Comparison of ENCODE assay signal across 2 cellular contexts in the genomic region with DNA sequence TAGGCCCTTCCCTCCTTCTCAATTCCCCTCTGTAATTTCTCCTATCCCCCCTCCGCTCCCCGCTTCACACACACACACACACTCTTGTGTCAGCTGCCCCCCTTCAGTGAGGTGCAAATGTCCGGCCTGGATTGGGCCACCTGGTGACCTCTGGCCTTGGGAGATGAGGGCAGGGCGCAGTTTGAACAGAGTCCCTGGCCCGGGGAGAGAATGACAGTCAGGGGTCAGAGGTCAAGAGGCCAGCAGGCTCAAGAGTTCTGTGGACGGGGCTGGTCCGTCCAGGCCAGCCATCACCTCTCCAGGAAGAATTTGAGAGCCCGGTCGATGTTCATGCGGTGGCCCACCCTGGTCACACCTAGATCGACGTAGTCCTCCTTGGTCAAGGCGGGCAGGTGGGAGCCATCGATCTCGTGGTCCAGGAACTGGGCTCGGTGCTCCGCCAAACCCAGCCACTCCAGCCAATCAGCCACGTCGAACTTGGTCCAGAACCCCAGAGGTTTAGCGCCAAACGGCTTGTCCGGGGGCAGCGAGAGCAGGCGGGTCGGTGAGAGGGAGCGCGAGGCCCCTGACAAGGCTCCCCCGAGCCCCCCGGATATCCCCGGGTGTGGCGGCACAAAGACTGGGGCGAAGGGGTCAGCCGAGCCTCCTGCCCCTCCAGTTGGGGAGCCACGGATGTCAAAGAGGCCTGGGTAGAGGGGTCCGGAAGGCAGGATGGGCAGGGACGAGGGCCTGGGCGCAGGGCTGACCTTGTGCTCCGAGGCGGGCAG.
TF ChIP-seq lines count a peak whose summit lies in the region.

No MANE protein-coding gene starts in this region.

TF ChIP-seq in WTC11, 78 proteins besides CTCF, POLR2A, EP300 and RAD21:
- TF ChIP-seq, protein P1, sequence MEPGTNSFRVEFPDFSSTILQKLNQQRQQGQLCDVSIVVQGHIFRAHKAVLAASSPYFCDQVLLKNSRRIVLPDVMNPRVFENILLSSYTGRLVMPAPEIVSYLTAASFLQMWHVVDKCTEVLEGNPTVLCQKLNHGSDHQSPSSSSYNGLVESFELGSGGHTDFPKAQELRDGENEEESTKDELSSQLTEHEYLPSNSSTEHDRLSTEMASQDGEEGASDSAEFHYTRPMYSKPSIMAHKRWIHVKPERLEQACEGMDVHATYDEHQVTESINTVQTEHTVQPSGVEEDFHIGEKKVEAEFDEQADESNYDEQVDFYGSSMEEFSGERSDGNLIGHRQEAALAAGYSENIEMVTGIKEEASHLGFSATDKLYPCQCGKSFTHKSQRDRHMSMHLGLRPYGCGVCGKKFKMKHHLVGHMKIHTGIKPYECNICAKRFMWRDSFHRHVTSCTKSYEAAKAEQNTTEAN (CRISPR knock-in tag; IDR thresholded peaks at IDR 0.05) = 0 out of 2 replicates have a peak, but pooled peaks have one; percentile 18
- TF ChIP-seq FOXP1 (CRISPR knock-in tag; IDR thresholded peaks at IDR 0.05; ENCODE audit: borderline replicate concordance) (no peak), PRRX2 (CRISPR knock-in tag; IDR thresholded peaks at IDR 0.05) (no peak)
- TF ChIP-seq, protein P2, sequence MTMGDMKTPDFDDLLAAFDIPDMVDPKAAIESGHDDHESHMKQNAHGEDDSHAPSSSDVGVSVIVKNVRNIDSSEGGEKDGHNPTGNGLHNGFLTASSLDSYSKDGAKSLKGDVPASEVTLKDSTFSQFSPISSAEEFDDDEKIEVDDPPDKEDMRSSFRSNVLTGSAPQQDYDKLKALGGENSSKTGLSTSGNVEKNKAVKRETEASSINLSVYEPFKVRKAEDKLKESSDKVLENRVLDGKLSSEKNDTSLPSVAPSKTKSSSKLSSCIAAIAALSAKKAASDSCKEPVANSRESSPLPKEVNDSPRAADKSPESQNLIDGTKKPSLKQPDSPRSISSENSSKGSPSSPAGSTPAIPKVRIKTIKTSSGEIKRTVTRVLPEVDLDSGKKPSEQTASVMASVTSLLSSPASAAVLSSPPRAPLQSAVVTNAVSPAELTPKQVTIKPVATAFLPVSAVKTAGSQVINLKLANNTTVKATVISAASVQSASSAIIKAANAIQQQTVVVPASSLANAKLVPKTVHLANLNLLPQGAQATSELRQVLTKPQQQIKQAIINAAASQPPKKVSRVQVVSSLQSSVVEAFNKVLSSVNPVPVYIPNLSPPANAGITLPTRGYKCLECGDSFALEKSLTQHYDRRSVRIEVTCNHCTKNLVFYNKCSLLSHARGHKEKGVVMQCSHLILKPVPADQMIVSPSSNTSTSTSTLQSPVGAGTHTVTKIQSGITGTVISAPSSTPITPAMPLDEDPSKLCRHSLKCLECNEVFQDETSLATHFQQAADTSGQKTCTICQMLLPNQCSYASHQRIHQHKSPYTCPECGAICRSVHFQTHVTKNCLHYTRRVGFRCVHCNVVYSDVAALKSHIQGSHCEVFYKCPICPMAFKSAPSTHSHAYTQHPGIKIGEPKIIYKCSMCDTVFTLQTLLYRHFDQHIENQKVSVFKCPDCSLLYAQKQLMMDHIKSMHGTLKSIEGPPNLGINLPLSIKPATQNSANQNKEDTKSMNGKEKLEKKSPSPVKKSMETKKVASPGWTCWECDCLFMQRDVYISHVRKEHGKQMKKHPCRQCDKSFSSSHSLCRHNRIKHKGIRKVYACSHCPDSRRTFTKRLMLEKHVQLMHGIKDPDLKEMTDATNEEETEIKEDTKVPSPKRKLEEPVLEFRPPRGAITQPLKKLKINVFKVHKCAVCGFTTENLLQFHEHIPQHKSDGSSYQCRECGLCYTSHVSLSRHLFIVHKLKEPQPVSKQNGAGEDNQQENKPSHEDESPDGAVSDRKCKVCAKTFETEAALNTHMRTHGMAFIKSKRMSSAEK (CRISPR knock-in tag; IDR thresholded peaks at IDR 0.05; ENCODE audit: borderline replicate concordance) = no peak

TF ChIP-seq in H1, 55 proteins besides CTCF, POLR2A, EP300 and RAD21:
- TF ChIP-seq, protein P3, sequence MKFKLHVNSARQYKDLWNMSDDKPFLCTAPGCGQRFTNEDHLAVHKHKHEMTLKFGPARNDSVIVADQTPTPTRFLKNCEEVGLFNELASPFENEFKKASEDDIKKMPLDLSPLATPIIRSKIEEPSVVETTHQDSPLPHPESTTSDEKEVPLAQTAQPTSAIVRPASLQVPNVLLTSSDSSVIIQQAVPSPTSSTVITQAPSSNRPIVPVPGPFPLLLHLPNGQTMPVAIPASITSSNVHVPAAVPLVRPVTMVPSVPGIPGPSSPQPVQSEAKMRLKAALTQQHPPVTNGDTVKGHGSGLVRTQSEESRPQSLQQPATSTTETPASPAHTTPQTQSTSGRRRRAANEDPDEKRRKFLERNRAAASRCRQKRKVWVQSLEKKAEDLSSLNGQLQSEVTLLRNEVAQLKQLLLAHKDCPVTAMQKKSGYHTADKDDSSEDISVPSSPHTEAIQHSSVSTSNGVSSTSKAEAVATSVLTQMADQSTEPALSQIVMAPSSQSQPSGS (IDR thresholded peaks at IDR 0.05; ENCODE audit: low read length) = no peak
- TF ChIP-seq BRCA1 (IDR thresholded peaks at IDR 0.05; ENCODE audit: low read depth, low read length) (no peak), SP2 (IDR thresholded peaks at IDR 0.05; ENCODE audit: low read length) (no peak), NRF1 (IDR thresholded peaks at IDR 0.05; ENCODE audit: low read depth, low read length) (no peak)
